In genomic region chr5:33608476-33609026, GRCh38 we compare ENCODE assay signal across 2 cellular contexts.
TF ChIP-seq lines count a peak whose summit lies in the region.

No MANE protein-coding gene starts in this region.

TF ChIP-seq in GM23338, 12 proteins besides CTCF, POLR2A, EP300 and RAD21 (continued from another document):
- TF ChIP-seq, protein P1, sequence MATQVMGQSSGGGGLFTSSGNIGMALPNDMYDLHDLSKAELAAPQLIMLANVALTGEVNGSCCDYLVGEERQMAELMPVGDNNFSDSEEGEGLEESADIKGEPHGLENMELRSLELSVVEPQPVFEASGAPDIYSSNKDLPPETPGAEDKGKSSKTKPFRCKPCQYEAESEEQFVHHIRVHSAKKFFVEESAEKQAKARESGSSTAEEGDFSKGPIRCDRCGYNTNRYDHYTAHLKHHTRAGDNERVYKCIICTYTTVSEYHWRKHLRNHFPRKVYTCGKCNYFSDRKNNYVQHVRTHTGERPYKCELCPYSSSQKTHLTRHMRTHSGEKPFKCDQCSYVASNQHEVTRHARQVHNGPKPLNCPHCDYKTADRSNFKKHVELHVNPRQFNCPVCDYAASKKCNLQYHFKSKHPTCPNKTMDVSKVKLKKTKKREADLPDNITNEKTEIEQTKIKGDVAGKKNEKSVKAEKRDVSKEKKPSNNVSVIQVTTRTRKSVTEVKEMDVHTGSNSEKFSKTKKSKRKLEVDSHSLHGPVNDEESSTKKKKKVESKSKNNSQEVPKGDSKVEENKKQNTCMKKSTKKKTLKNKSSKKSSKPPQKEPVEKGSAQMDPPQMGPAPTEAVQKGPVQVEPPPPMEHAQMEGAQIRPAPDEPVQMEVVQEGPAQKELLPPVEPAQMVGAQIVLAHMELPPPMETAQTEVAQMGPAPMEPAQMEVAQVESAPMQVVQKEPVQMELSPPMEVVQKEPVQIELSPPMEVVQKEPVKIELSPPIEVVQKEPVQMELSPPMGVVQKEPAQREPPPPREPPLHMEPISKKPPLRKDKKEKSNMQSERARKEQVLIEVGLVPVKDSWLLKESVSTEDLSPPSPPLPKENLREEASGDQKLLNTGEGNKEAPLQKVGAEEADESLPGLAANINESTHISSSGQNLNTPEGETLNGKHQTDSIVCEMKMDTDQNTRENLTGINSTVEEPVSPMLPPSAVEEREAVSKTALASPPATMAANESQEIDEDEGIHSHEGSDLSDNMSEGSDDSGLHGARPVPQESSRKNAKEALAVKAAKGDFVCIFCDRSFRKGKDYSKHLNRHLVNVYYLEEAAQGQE (IDR thresholded peaks at IDR 0.05; ENCODE audit: unreplicated experiment) = no peak
- TF ChIP-seq JUNB (IDR thresholded peaks at IDR 0.05; ENCODE audit: unreplicated experiment) (no peak), ZNF331 (CRISPR knock-in tag; IDR thresholded peaks at IDR 0.05; ENCODE audit: low read depth) (no peak), STAT1 (IDR thresholded peaks at IDR 0.05; ENCODE audit: unreplicated experiment) (no peak), POLR2AphosphoS5 (IDR thresholded peaks at IDR 0.05; ENCODE audit: low read depth) (no peak), CREB1 (CRISPR knock-in tag; IDR thresholded peaks at IDR 0.05; ENCODE audit: low read depth) (no peak), EZH2 (IDR thresholded peaks at IDR 0.05; ENCODE audit: low read depth, unreplicated experiment) (no peak), ZNF462 (CRISPR knock-in tag; IDR thresholded peaks at IDR 0.05) (no peak)

TF ChIP-seq in WTC11, 78 proteins besides CTCF, POLR2A, EP300 and RAD21 (continued from another document):
- TF ChIP-seq, protein P2, sequence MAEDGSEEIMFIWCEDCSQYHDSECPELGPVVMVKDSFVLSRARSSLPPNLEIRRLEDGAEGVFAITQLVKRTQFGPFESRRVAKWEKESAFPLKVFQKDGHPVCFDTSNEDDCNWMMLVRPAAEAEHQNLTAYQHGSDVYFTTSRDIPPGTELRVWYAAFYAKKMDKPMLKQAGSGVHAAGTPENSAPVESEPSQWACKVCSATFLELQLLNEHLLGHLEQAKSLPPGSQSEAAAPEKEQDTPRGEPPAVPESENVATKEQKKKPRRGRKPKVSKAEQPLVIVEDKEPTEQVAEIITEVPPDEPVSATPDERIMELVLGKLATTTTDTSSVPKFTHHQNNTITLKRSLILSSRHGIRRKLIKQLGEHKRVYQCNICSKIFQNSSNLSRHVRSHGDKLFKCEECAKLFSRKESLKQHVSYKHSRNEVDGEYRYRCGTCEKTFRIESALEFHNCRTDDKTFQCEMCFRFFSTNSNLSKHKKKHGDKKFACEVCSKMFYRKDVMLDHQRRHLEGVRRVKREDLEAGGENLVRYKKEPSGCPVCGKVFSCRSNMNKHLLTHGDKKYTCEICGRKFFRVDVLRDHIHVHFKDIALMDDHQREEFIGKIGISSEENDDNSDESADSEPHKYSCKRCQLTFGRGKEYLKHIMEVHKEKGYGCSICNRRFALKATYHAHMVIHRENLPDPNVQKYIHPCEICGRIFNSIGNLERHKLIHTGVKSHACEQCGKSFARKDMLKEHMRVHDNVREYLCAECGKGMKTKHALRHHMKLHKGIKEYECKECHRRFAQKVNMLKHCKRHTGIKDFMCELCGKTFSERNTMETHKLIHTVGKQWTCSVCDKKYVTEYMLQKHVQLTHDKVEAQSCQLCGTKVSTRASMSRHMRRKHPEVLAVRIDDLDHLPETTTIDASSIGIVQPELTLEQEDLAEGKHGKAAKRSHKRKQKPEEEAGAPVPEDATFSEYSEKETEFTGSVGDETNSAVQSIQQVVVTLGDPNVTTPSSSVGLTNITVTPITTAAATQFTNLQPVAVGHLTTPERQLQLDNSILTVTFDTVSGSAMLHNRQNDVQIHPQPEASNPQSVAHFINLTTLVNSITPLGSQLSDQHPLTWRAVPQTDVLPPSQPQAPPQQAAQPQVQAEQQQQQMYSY (CRISPR knock-in tag; IDR thresholded peaks at IDR 0.05) = no peak
- TF ChIP-seq PREB (CRISPR knock-in tag; IDR thresholded peaks at IDR 0.05; ENCODE audit: borderline replicate concordance) = no peak
